Comparison of ENCODE assay signal across 10 cellular contexts in genomic region chr1:185314416-185314815, GRCh38. TPM values are rescaled to one million over a fixed set of nuclear protein-coding genes. Genes with fewer than 3 reads are reported as not detected.
DNase-seq lines count a peak whose midpoint lies in the region; ATAC-seq and TF ChIP-seq lines count a peak whose summit lies in the region.
"Had no signal": no experiment of that assay in that cellular context is flagged by ENCODE, and none has a peak within 500 bp of the region (broad histone marks: within the 10 kb centered on the region; RNA-seq: fewer than 3 reads in every experiment).

No MANE protein-coding gene starts in this region.

- no peak overlapping the region; the same call in 1 of the 2 replicates for H4K5ac ChIP-seq in IMR-90 (ENCODE audit: low read depth, low read length)

- intact Hi-C loops in IMR-90 (cut with micrococcal nuclease) (loop anchor here (1.0 to 5.0 kb wide), 2 partner anchors 77 to 356 kb away; no protein-coding TSS in a partner anchor), MCF 10A (cut with micrococcal nuclease) (no loop called here), vagina (cut with DNase I) (no loop called here)

- peaks cover 40% of the 10 kb centered on the region for H3K36me3 Mint-ChIP-seq in MCF 10A (ENCODE audit: insufficient read depth, unreplicated experiment)

- H3K27ac ChIP-seq in IMR-90 (ENCODE audit: insufficient read depth, low read length) (no peak overlapping the region), mucosa of rectum (ENCODE audit: low read depth in 2 of 2, low read length in 2 of 2) (peak overlapping the region; percentile 24 to 99), substantia nigra (ENCODE audit: low read depth, low read length, poor library complexity, severe bottlenecking) (no peak overlapping the region), vagina (no peak overlapping the region)

- H2BK120ac ChIP-seq in IMR-90 (ENCODE audit: low read depth, low read length) = no peak overlapping the region; the same call in 1 of the 2 replicates

- H4K20me1 ChIP-seq in IMR-90 (ENCODE audit: insufficient read depth, low read length) = peaks cover 32% of the 10 kb centered on the region

- no peak for TF ChIP-seq CTCF in IMR-90 (conservative IDR thresholded peaks at IDR 0.05; ENCODE audit: low read depth, low read length)
- no peak for TF ChIP-seq CTCF in MCF 10A (IDR thresholded peaks at IDR 0.05; ENCODE audit: unreplicated experiment)
- no peak for TF ChIP-seq CTCF in vagina (IDR thresholded peaks at IDR 0.05)

- POLR2A ChIA-PET in IMR-90 (lab: Charles Lee; ENCODE audit: unreplicated experiment) = no interaction called here
- POLR2A ChIA-PET in MCF 10A (lab: Yijun Ruan, JAX) = interaction anchor here (0.6 to 2.3 kb wide), 16 partner anchors 10 to 367 kb away, joined by 3 to 12 read pairs (median 4); partner anchors contain the start of gene SWT1

- H3K56ac ChIP-seq in IMR-90 (ENCODE audit: extremely low read depth, insufficient read depth, low read length) = peak overlapping the region; percentile 22; the same call in 1 of the 2 replicates

- H3K9me3 ChIP-seq in IMR-90 (ENCODE audit: control insufficient read depth, insufficient read depth, low read length) (no peaks in the 10 kb centered on the region), mucosa of rectum (ENCODE audit: control insufficient read depth in 2 of 2, low read length in 2 of 2) (no peaks in the 10 kb centered on the region), vagina (no peaks in the 10 kb centered on the region)

- DNase-seq in CD1c-positive myeloid dendritic cell (ENCODE audit: extremely low spot score) (peak; percentile 43), IMR-90 (no peak), MCF 10A (ENCODE audit: unreplicated experiment) (peak; percentile 44), substantia nigra (lab: John Stamatoyannopoulos, UW) (no peak), KBM-7 (no peak), vagina (ENCODE audit: extremely low spot score in 2 of 2) (no peak), NCI-H1436 (lab: John Stamatoyannopoulos, UW) (no peak)
- DNase-seq: NCI-H774 had no signal

- 13% methylated on average over 1 of the region's 1 CpG; no CpG with 5 or more reads in 1 of the 2 experiments for WGBS in IMR-90 (ENCODE audit: extremely low coverage in 2 of 2, insufficient read length in 1 of 2), 2 experiments

- no TSS peak for BruUV-seq in IMR-90 (replicated peaks; lab: Mats Ljungman, UMichigan)
- BruUV-seq in MCF 10A (replicated peaks; lab: Mats Ljungman, UMichigan) = no TSS peak

- H3K36me3 ChIP-seq in IMR-90 (ENCODE audit: control insufficient read depth, insufficient read depth, low read length) (peaks cover 5% of the 10 kb centered on the region), mucosa of rectum (ENCODE audit: control insufficient read depth in 2 of 2, insufficient read depth in 2 of 2, low read length in 2 of 2) (peaks cover 7 to 12% of the 10 kb centered on the region in 2 donors), vagina (peaks cover 0 to 4% of the 10 kb centered on the region in 2 donors)

- H3K79me1 ChIP-seq in IMR-90 (ENCODE audit: low read depth in 1 of 2, low read length in 2 of 2) = peaks cover 11 to 38% of the 10 kb centered on the region in 2 experiments

- peak overlapping the region; percentile 94 for H3K27ac Mint-ChIP-seq in MCF 10A (ENCODE audit: low read depth, unreplicated experiment)

- H3K9me1 ChIP-seq in IMR-90 (ENCODE audit: insufficient read depth, low read length) = no peaks in the 10 kb centered on the region

- no peak overlapping the region for H2AK9ac ChIP-seq in IMR-90 (replicated peaks; ENCODE audit: low read depth, low read length, poor library complexity)

- H3K18ac ChIP-seq in IMR-90 (ENCODE audit: low read depth, low read length) = peak overlapping the region; percentile 50; the same call in 1 of the 2 replicates

- H3K4me1 ChIP-seq in IMR-90 (ENCODE audit: control insufficient read depth, insufficient read depth, low read length) (peaks cover 7% of the 10 kb centered on the region), mucosa of rectum (ENCODE audit: control insufficient read depth in 2 of 2, insufficient read depth in 2 of 2, low read length in 2 of 2) (peaks cover 22 to 37% of the 10 kb centered on the region in 2 donors), vagina (peaks cover 70% of the 10 kb centered on the region)

- no peaks in the 10 kb centered on the region for H3K9me3 Mint-ChIP-seq in MCF 10A (ENCODE audit: unreplicated experiment)

- H3K4me3 Mint-ChIP-seq in MCF 10A (ENCODE audit: unreplicated experiment) = peak overlapping the region; percentile 85

- no peak overlapping the region for H2AK5ac ChIP-seq in IMR-90 (ENCODE audit: low read depth, low read length)

- no peak for TF ChIP-seq POLR2A in IMR-90 (IDR thresholded peaks at IDR 0.05; ENCODE audit: low read depth, low read length)
- TF ChIP-seq POLR2A in vagina (IDR thresholded peaks at IDR 0.05) = no peak

- H3K9ac ChIP-seq in IMR-90 (ENCODE audit: low read depth, low read length) = peak overlapping the region; percentile 48; the same call in 1 of the 2 replicates
- H3K9ac ChIP-seq in mucosa of rectum (ENCODE audit: low read depth in 1 of 2, low read length in 2 of 2) = peak overlapping the region in 1 of 2 donors; percentile 99

- no peak for ATAC-seq in IMR-90 (ENCODE audit: low read depth)
- ATAC-seq: foreskin keratinocyte had no signal

- dilution Hi-C loops in IMR-90 (cut with HindIII; ENCODE audit: low sequenced_read_pairs, unreplicated experiment) = no loop called here

- H3K23ac ChIP-seq in IMR-90 (ENCODE audit: low read depth, low read length) = peak overlapping the region; percentile 37; the same call in 1 of the 2 replicates

- H3K4ac ChIP-seq in IMR-90 (ENCODE audit: low read depth, low read length) = 0 out of 2 replicates have a peak overlapping the region, but pooled peaks have one; percentile 35

- peak overlapping the region; percentile 93 for H3K4me2 ChIP-seq in IMR-90 (ENCODE audit: low read depth, low read length)

- H2BK15ac ChIP-seq in IMR-90 (ENCODE audit: low read depth, low read length) = no peak overlapping the region

- H3K4me3 ChIP-seq in IMR-90 (ENCODE audit: insufficient read depth, low read depth, low read length) = peak overlapping the region; percentile 38; the same call in 1 of the 2 replicates
- peak overlapping the region; percentile 96 to 99 for H3K4me3 ChIP-seq in mucosa of rectum (ENCODE audit: low read length in 2 of 2)
- H3K4me3 ChIP-seq in vagina = peak overlapping the region in 1 of 2 donors; percentile 94

- H2BK5ac ChIP-seq in IMR-90 (ENCODE audit: low read depth, low read length, poor library complexity, severe bottlenecking) = peak overlapping the region; percentile 70

- H4K91ac ChIP-seq in IMR-90 (ENCODE audit: insufficient read depth, low read depth, low read length) = no peak overlapping the region

- no peak overlapping the region for H2AFZ ChIP-seq in IMR-90 (replicated peaks; ENCODE audit: low read length, poor library complexity)

- no peak overlapping the region for H2BK20ac ChIP-seq in IMR-90 (ENCODE audit: low read depth, low read length)

- H4K8ac ChIP-seq in IMR-90 (ENCODE audit: low read depth in 2 of 2, low read length in 2 of 2) = no peak overlapping the region

- TF ChIP-seq RAD21 in IMR-90 (IDR thresholded peaks at IDR 0.05; ENCODE audit: low read length) = no peak

- CTCF ChIA-PET in IMR-90 (lab: Yijun Ruan, JAX) (interaction anchor here (0.9 to 1.0 kb wide), 2 partner anchors 88 to 355 kb away, joined by 4 read pairs; no protein-coding TSS in a partner anchor), MCF 10A (lab: Yijun Ruan, JAX) (interaction anchor here (0.6 to 2.5 kb wide), 12 partner anchors 16 to 509 kb away, joined by 3 to 23 read pairs (median 4); no protein-coding TSS in a partner anchor)

- in situ Hi-C loops in IMR-90 (cut with MboI; ENCODE audit: low sequenced_read_pairs) (no loop called here), KBM-7 (cut with MboI; ENCODE audit: low pct_unique_long_range_greater_than_20kb, low sequenced_read_pairs) (no loop called here)

- H3K27me3 ChIP-seq in IMR-90 (ENCODE audit: control insufficient read depth, insufficient read depth, low read length) = no peaks in the 10 kb centered on the region
- no peaks in the 10 kb centered on the region for H3K27me3 ChIP-seq in mucosa of rectum (ENCODE audit: control insufficient read depth in 2 of 2, insufficient read depth in 2 of 2, low read length in 2 of 2)
- H3K27me3 ChIP-seq in vagina = no peaks in the 10 kb centered on the region
- H3K27me3 ChIP-seq: foreskin keratinocyte had no signal

- H3K4me1 Mint-ChIP-seq in MCF 10A (ENCODE audit: insufficient read depth, unreplicated experiment) = peaks cover 50% of the 10 kb centered on the region

- H3K14ac ChIP-seq in IMR-90 (replicated peaks; ENCODE audit: low read depth, low read length) = peak overlapping the region; percentile 50

- H3K27me3 Mint-ChIP-seq in MCF 10A (ENCODE audit: insufficient read depth, unreplicated experiment) = no peaks in the 10 kb centered on the region

TF ChIP-seq in IMR-90, 13 proteins besides CTCF, POLR2A, EP300 and RAD21 (continues in another document):
- TF ChIP-seq ELK1 (IDR thresholded peaks at IDR 0.05; ENCODE audit: borderline replicate concordance, low read depth, low read length) (no peak), FOS (IDR thresholded peaks at IDR 0.05; ENCODE audit: low read depth, low read length) (no peak), RCOR1 (IDR thresholded peaks at IDR 0.05; ENCODE audit: insufficient replicate concordance, low read length) (no peak), USF2 (IDR thresholded peaks at IDR 0.05; ENCODE audit: low read depth, low read length) (no peak), CEBPB (IDR thresholded peaks at IDR 0.05; ENCODE audit: low read depth, low read length) (no peak), MXI1 (IDR thresholded peaks at IDR 0.05; ENCODE audit: borderline replicate concordance, low read depth, low read length) (no peak)

RNA-seq across cellular contexts. Expression of gene IVNS1ABP, which starts 2.6 kb away (rescaled TPM):
- total RNA-seq in IMR-90 (2012; rRNA removed) = 26.7 and 41.9 TPM in 2 replicates
- polyA plus RNA-seq in IMR-90 (2012; rRNA removed) = 18.3 and 21.8 TPM in 2 replicates
- 3.4 and 5.5 TPM in 2 replicates for polyA plus RNA-seq in IMR-90 (2012; cell fraction: cytosol; rRNA removed)
- polyA plus RNA-seq in IMR-90 (2012; cell fraction: nucleus; rRNA removed; ENCODE audit: low replicate concordance) = 14.2 and 60.5 TPM in 2 replicates
- total RNA-seq in MCF 10A (2022) = 67.4 and 92.0 TPM in 2 replicates
- 125 TPM for total RNA-seq in vagina

Comparison
In these comparisons a context has a peak if more than half of its experiments do, and no peak if none do; other contexts are left out.
1. DNase-seq: peak in CD1c-positive myeloid dendritic cell (single experiment) and MCF 10A (single experiment); none in IMR-90 (single experiment), substantia nigra (0 of 49), KBM-7 (single experiment), vagina (0 of 2) and NCI-H1436 (single experiment).
2. H3K27ac ChIP-seq: peak in mucosa of rectum (2 of 2); none in IMR-90 (single experiment), substantia nigra (single experiment) and vagina (single experiment).